ENCODE assay signal across 1 cellular context in genomic region chr20:21280496-21281016, GRCh38.
TF ChIP-seq lines count a peak whose summit lies in the region.

No MANE protein-coding gene starts in this region.

TF ChIP-seq in HepG2, 621 proteins besides CTCF, POLR2A, EP300 and RAD21 (continued from another document and continues in another):
- TF ChIP-seq BRF2 (CRISPR knock-in tag; IDR thresholded peaks at IDR 0.05) (no peak), EEA1 (CRISPR knock-in tag; IDR thresholded peaks at IDR 0.05; ENCODE audit: borderline replicate concordance) (no peak), IRF1 (CRISPR knock-in tag; IDR thresholded peaks at IDR 0.05; ENCODE audit: low read depth) (no peak), ZNF570 (CRISPR knock-in tag; IDR thresholded peaks at IDR 0.05; ENCODE audit: borderline replicate concordance) (no peak), ZBTB42 (CRISPR knock-in tag; IDR thresholded peaks at IDR 0.05) (no peak), BRD4 (CRISPR knock-in tag; IDR thresholded peaks at IDR 0.05) (no peak), CREB1 (IDR thresholded peaks at IDR 0.05) (no peak), CREB1 (CRISPR knock-in tag; IDR thresholded peaks at IDR 0.05) (no peak), ATF7-NPFF (CRISPR knock-in tag; IDR thresholded peaks at IDR 0.05; ENCODE audit: low read depth) (no peak), ZNF274 (CRISPR knock-in tag; IDR thresholded peaks at IDR 0.05) (no peak), POLR2G (IDR thresholded peaks at IDR 0.05; ENCODE audit: low read depth, low read length) (no peak), ETV5 (CRISPR knock-in tag; IDR thresholded peaks at IDR 0.05; ENCODE audit: borderline replicate concordance) (no peak), MAF1 (CRISPR knock-in tag; IDR thresholded peaks at IDR 0.05; ENCODE audit: borderline replicate concordance) (no peak), ZNF766 (CRISPR knock-in tag; IDR thresholded peaks at IDR 0.05; ENCODE audit: borderline replicate concordance) (no peak), MED8 (CRISPR knock-in tag; IDR thresholded peaks at IDR 0.05; ENCODE audit: insufficient replicate concordance) (no peak), AFF4 (CRISPR knock-in tag; IDR thresholded peaks at IDR 0.05) (no peak), ZNF230 (CRISPR knock-in tag; IDR thresholded peaks at IDR 0.05) (peak; percentile 30; the same call in 1 of the 2 replicates), ETS1 (CRISPR knock-in tag; IDR thresholded peaks at IDR 0.05) (no peak), FOXP4 (CRISPR knock-in tag; IDR thresholded peaks at IDR 0.05) (0 out of 2 replicates have a peak, but pooled peaks have one; percentile 21), ZNF431 (CRISPR knock-in tag; IDR thresholded peaks at IDR 0.05; ENCODE audit: borderline replicate concordance, low read depth) (no peak), ZNF367 (CRISPR knock-in tag; IDR thresholded peaks at IDR 0.05; ENCODE audit: borderline replicate concordance) (no peak), ZC3H4 (CRISPR knock-in tag; IDR thresholded peaks at IDR 0.05; ENCODE audit: borderline replicate concordance) (no peak), ZNF12 (CRISPR knock-in tag; IDR thresholded peaks at IDR 0.05) (no peak), ZNF850 (CRISPR knock-in tag; conservative IDR thresholded peaks at IDR 0.05) (no peak), CBX5 (CRISPR knock-in tag; IDR thresholded peaks at IDR 0.05; ENCODE audit: borderline replicate concordance) (no peak), ARNTL (CRISPR knock-in tag; IDR thresholded peaks at IDR 0.05) (no peak), FOXO4 (CRISPR knock-in tag; conservative IDR thresholded peaks at IDR 0.05) (no peak), HOXD1 (CRISPR knock-in tag; IDR thresholded peaks at IDR 0.05) (no peak), ZFP62 (CRISPR knock-in tag; IDR thresholded peaks at IDR 0.05) (no peak), TEAD2 (CRISPR knock-in tag; IDR thresholded peaks at IDR 0.05) (no peak), ZSCAN5A (CRISPR knock-in tag; IDR thresholded peaks at IDR 0.05; ENCODE audit: borderline replicate concordance) (no peak), ZNF432 (CRISPR knock-in tag; IDR thresholded peaks at IDR 0.05; ENCODE audit: borderline replicate concordance) (no peak), ELF4 (CRISPR knock-in tag; IDR thresholded peaks at IDR 0.05; ENCODE audit: borderline replicate concordance) (no peak), ZFAT (CRISPR knock-in tag; conservative IDR thresholded peaks at IDR 0.05) (no peak), SNAPC4 (CRISPR knock-in tag; IDR thresholded peaks at IDR 0.05) (no peak), POGK (CRISPR knock-in tag; conservative IDR thresholded peaks at IDR 0.05) (0 out of 2 replicates have a peak, but pooled peaks have one; percentile 42), ZNF567 (CRISPR knock-in tag; IDR thresholded peaks at IDR 0.05; ENCODE audit: borderline replicate concordance) (no peak), BORCS8-MEF2B (CRISPR knock-in tag; IDR thresholded peaks at IDR 0.05) (peak; percentile 38; the same call in 1 of the 2 replicates), THAP9 (CRISPR knock-in tag; IDR thresholded peaks at IDR 0.05; ENCODE audit: borderline replicate concordance) (no peak), MIXL1 (CRISPR knock-in tag; IDR thresholded peaks at IDR 0.05) (peak; percentile 87)
